Comparison of ENCODE assay signal across 27 cellular contexts in genomic region chr2:58875462-58875861, GRCh38.
"Had no signal": no experiment of that assay in that cellular context is flagged by ENCODE, and none has a peak within 500 bp of the region (broad histone marks: within the 10 kb centered on the region; RNA-seq: fewer than 3 reads in every experiment).

No MANE protein-coding gene starts in this region.

- H3K36me3 ChIP-seq: esophagus muscularis mucosa, gastroesophageal sphincter, WERI-Rb-1 had no signal

- H3K4me3 ChIP-seq: coronary artery, esophagus muscularis mucosa, gastroesophageal sphincter had no signal

- ATAC-seq: activated CD4-positive, CD25-positive, alpha-beta regulatory T cell treated with anti-CD3 and anti-CD28 coated beads, Interleukin-2, amount 50 U/mL, for 24 hours; activated CD8-positive, alpha-beta T cell treated with anti-CD3 and anti-CD28 coated beads for 36 hours; activated T-cell treated with anti-CD3 and anti-CD28 coated beads, Interleukin-2, amount 50 U/mL, for 4 hours; activated T-helper 17 cell treated with anti-CD3 and anti-CD28 coated beads, Interleukin-2, amount 50 U/mL, for 72 hours; effector memory CD8-positive, alpha-beta T cell; gastroesophageal sphincter; T-cell had no signal

- H3K9me3 ChIP-seq: esophagus muscularis mucosa, gastroesophageal sphincter had no signal

- H3K4me1 ChIP-seq: esophagus muscularis mucosa, gastroesophageal sphincter had no signal

- DNase-seq: activated B cell treated with CpG ODN at 0.5 μM for 24 hours; activated CD4-positive, alpha-beta T cell treated with anti-CD3 and anti-CD28 coated beads for 48 hours; activated CD4-positive, alpha-beta T cell treated with anti-CD3 and anti-CD28 coated beads, Interleukin-2, amount 50 U/mL, for 1 hour; activated CD4-positive, alpha-beta T cell treated with anti-CD3 and anti-CD28 coated beads, Interleukin-2, amount 50 U/mL, for 48 hours; activated CD8-positive, alpha-beta memory T cell treated with anti-CD3 and anti-CD28 coated beads for 24 hours; activated CD8-positive, alpha-beta T cell treated with anti-CD3 and anti-CD28 coated beads for 36 hours; activated effector memory CD4-positive, alpha-beta T cell treated with Interleukin-2 at 50 U/mL for 16 hours; activated gamma-delta T cell treated with Interleukin-2 at 50 U/mL for 16 hours; activated naive CD4-positive, alpha-beta T cell treated with anti-CD3 and anti-CD28 coated beads, Interleukin-2, amount 50 U/mL, for 16 hours; activated naive CD4-positive, alpha-beta T cell treated with Interleukin-2 at 50 U/mL for 16 hours; activated T-cell treated with anti-CD3 and anti-CD28 coated beads, Interleukin-2, amount 50 U/mL, for 4 hours; amniotic stem cell; caudate nucleus; cerebellar nuclear complex; effector CD4-positive, alpha-beta T cell; effector memory CD8-positive, alpha-beta T cell; erythroblast; foreskin melanocyte; SW 1271; T-cell; T1000; WERI-Rb-1 had no signal

- H3K27ac ChIP-seq: coronary artery, esophagus muscularis mucosa, gastroesophageal sphincter, WERI-Rb-1 had no signal

- H3K27me3 ChIP-seq: esophagus muscularis mucosa had no signal
